In genomic region chr16:88341551-88342290, GRCh38 we compare ENCODE assay signal across 1 cellular context.
TF ChIP-seq lines count a peak whose summit lies in the region.

No MANE protein-coding gene starts in this region.

TF ChIP-seq in H1, 55 proteins besides CTCF, POLR2A, EP300 and RAD21 (continued from another document):
- no peak for TF ChIP-seq FOSL1 (IDR thresholded peaks at IDR 0.05; ENCODE audit: insufficient read depth, low read depth, low read length)
- no peak for TF ChIP-seq ASH2L (IDR thresholded peaks at IDR 0.05; ENCODE audit: low read length)
- no peak for TF ChIP-seq USF2 (IDR thresholded peaks at IDR 0.05; ENCODE audit: low read length)
- TF ChIP-seq SIX5 (IDR thresholded peaks at IDR 0.05; ENCODE audit: low read depth, low read length): no peak
- TF ChIP-seq CEBPB (IDR thresholded peaks at IDR 0.05; ENCODE audit: low read depth, low read length): no peak
- TF ChIP-seq ZNF274 (IDR thresholded peaks at IDR 0.05; ENCODE audit: borderline replicate concordance, extremely low read depth, low read length): no peak
- no peak for TF ChIP-seq SP2 (IDR thresholded peaks at IDR 0.05; ENCODE audit: low read length)
- TF ChIP-seq POU5F1 (IDR thresholded peaks at IDR 0.05; ENCODE audit: low read depth, low read length): no peak
- TF ChIP-seq RXRA (IDR thresholded peaks at IDR 0.05; ENCODE audit: insufficient read depth, low read depth, low read length): no peak
- TF ChIP-seq SAP30 (IDR thresholded peaks at IDR 0.05; ENCODE audit: insufficient read depth, insufficient replicate concordance, low read length): no peak
